Comparison of ENCODE assay signal across 1 cellular context in the genomic region with DNA sequence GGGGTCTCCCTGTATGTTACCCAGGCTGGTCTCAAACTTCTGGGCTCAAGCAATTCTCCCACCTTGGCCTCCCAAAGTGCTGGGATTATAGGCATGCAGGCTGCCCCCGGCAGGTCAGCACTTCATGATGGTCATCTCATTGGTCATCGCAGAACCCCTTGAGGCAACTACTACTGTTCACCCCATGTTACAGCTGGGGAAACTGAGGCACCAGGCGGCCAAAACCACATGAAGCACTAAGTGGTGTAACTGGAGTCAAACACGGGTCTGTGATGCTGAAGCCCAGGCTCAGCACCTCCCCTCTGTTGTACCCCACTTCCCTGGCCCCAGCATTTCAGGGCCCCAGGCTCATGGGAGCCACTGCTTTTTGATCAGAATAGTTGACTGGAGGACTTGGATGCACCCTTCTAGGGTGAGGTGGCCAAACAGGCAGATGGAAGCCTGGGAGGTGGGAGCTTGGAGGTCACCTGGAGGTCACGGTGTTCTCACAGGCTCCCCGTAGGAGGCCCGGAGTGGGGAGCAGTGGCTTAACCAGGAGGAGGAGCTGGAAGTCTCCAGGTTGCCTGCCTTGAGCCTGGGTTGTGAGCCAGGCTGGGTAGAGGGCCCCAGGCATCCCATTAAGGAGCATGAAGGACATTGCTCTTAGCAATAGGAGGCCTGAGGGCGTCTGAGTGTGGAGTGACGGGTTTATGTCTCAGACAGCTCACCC.
TF ChIP-seq lines count a peak whose summit lies in the region.

No MANE protein-coding gene starts in this region.

TF ChIP-seq in IMR-90, 13 proteins besides CTCF, POLR2A, EP300 and RAD21:
- TF ChIP-seq MXI1 (IDR thresholded peaks at IDR 0.05; ENCODE audit: borderline replicate concordance, low read depth, low read length) = no peak
- 0 out of 2 replicates have a peak, but pooled peaks have one; percentile 5 for TF ChIP-seq SMC3 (IDR thresholded peaks at IDR 0.05; ENCODE audit: low read depth, low read length)
- TF ChIP-seq NFE2L2 (IDR thresholded peaks at IDR 0.05; ENCODE audit: low read depth, low read length) = no peak
- no peak for TF ChIP-seq RCOR1 (IDR thresholded peaks at IDR 0.05; ENCODE audit: insufficient replicate concordance, low read length)
TF ChIP-seq in IMR-90: peak in this region for 1.
